Comparison of ENCODE assay signal across 1 cellular context in genomic region chr1:236795035-236795756, GRCh38.
TF ChIP-seq lines count a peak whose summit lies in the region.

Gene MTR, plus strand, starts transcription at chr1:236795292. Its CDS starts 412 bp downstream, at chr1:236795704.

TF ChIP-seq in K562, 482 proteins besides CTCF, POLR2A, EP300 and RAD21 (continued from another document and continues in another):
- TF ChIP-seq ZBTB1 (CRISPR knock-in tag; IDR thresholded peaks at IDR 0.05; ENCODE audit: borderline replicate concordance, low read depth) (peak; percentile 87; the same call in 1 of the 2 replicates), ZNF408 (CRISPR knock-in tag; IDR thresholded peaks at IDR 0.05; ENCODE audit: low read depth) (no peak), SOX6 (IDR thresholded peaks at IDR 0.05) (peak; percentile 10; the same call in 1 of the 2 replicates), ID3 (CRISPR knock-in tag; IDR thresholded peaks at IDR 0.05) (no peak), ID3 (tag; IDR thresholded peaks at IDR 0.05) (peak; percentile 83), ZNF584 (CRISPR knock-in tag; IDR thresholded peaks at IDR 0.05; ENCODE audit: low read depth) (peak; percentile 73; the same call in 1 of the 2 replicates), MECOM (CRISPR knock-in tag; IDR thresholded peaks at IDR 0.05) (no peak), TOE1 (IDR thresholded peaks at IDR 0.05; ENCODE audit: borderline replicate concordance) (peak; percentile 66; the same call in 1 of the 2 replicates), TOE1 (CRISPR knock-in tag; IDR thresholded peaks at IDR 0.05; ENCODE audit: borderline replicate concordance, low read depth) (no peak), HDGF (IDR thresholded peaks at IDR 0.05) (no peak), GMEB1 (CRISPR knock-in tag; IDR thresholded peaks at IDR 0.05) (peak; percentile 47; the same call in 1 of the 2 replicates), HBP1 (CRISPR knock-in tag; IDR thresholded peaks at IDR 0.05) (no peak), SMAD1 (IDR thresholded peaks at IDR 0.05; ENCODE audit: low read depth, low read length, partially characterized antibody) (peak; percentile 61), MEF2A (IDR thresholded peaks at IDR 0.05; ENCODE audit: control insufficient read depth, low read depth, low read length) (no peak), ZNF518B (CRISPR knock-in tag; IDR thresholded peaks at IDR 0.05) (no peak), MLX (CRISPR knock-in tag; conservative IDR thresholded peaks at IDR 0.05) (peak; percentile 75 to 95; a peak in 2 of 4 replicates), ZBTB43 (CRISPR knock-in tag; IDR thresholded peaks at IDR 0.05) (no peak; the same call in 1 of the 2 replicates), HEY1 (CRISPR knock-in tag; IDR thresholded peaks at IDR 0.05; ENCODE audit: borderline replicate concordance) (no peak), CEBPB (tag; IDR thresholded peaks at IDR 0.05) (no peak; the same call in 1 of the 2 replicates), ZNF449 (CRISPR knock-in tag; IDR thresholded peaks at IDR 0.05) (no peak), ZNF143 (CRISPR knock-in tag; IDR thresholded peaks at IDR 0.05) (peak; percentile 93), NR4A1 (CRISPR knock-in tag; IDR thresholded peaks at IDR 0.05) (peak; percentile 75), NR4A1 (tag; IDR thresholded peaks at IDR 0.05) (0 out of 2 replicates have a peak, but pooled peaks have one; percentile 13), SMARCC2 (IDR thresholded peaks at IDR 0.05; ENCODE audit: low read depth) (no peak), KLF1 (tag; IDR thresholded peaks at IDR 0.05) (peak; percentile 69), HMGXB4 (CRISPR knock-in tag; IDR thresholded peaks at IDR 0.05) (peak; percentile 86; the same call in 1 of the 2 replicates), RHOXF2B (CRISPR knock-in tag; conservative IDR thresholded peaks at IDR 0.05) (0 out of 2 replicates have a peak, but pooled peaks have one; percentile 58), FOXO4 (CRISPR knock-in tag; IDR thresholded peaks at IDR 0.05) (no peak), MAFG (tag; conservative IDR thresholded peaks at IDR 0.05) (no peak), MTF1 (CRISPR knock-in tag; IDR thresholded peaks at IDR 0.05; ENCODE audit: borderline replicate concordance) (no peak), POLR2AphosphoS2 (IDR thresholded peaks at IDR 0.05; ENCODE audit: low read length) (no peak), ZMIZ1 (IDR thresholded peaks at IDR 0.05; ENCODE audit: low read depth in 2 of 2, low read length in 2 of 2) (no peak), PBX2 (CRISPR knock-in tag; IDR thresholded peaks at IDR 0.05; ENCODE audit: low read depth) (no peak), PBX2 (tag; conservative IDR thresholded peaks at IDR 0.05; ENCODE audit: low read depth) (peak; percentile 69), ARNT (IDR thresholded peaks at IDR 0.05) (0 out of 4 replicates have a peak, but pooled peaks of 1 of the 2 experiments have one; percentile 22), DNMT1 (IDR thresholded peaks at IDR 0.05) (no peak)
